ENCODE assay signal across 8 cellular contexts in the genomic region with DNA sequence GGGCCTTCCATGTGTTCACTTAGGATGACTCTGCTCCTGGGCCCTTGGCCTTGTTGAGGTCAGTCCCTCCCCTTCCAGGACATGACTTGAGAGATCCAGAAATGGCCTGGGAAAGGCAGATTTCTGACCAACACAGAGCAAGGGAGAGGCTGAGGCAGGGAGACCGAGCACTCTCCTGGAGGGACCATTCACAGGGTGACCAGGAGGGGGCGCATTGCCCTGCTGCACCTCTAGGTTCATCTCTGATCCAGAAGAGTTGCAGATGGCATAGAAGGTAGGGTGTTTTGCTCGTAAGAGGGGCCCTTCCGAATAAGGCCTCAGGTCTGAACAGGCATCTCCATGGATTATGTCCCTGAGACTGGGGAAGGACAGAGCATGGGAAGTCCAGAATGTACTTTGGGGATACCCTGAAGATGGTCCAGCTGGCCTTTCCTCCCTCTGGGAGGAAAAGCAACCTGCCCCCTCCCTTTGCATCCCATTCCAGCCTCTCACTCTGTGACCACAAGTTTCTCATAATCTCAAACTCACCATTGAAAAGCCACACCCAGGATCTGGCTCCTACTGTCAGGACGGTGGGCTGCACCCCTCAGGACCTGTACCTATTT. TPM values are rescaled to one million over a fixed set of nuclear protein-coding genes. Genes with fewer than 3 reads are reported as not detected.
A peak's percentile ranks its signal among the peaks of the same experiment; 100 is the strongest.
DNase-seq lines count a peak whose midpoint lies in the region; ATAC-seq and TF ChIP-seq lines count a peak whose summit lies in the region.

No MANE protein-coding gene starts in this region.

- CTCF ChIA-PET in Caco-2 (lab: Charles Lee), result no interaction called here
- CTCF ChIA-PET in activated CD8-positive, alpha-beta T cell treated with anti-CD3 and anti-CD28 coated beads for 36 hours (lab: Charles Lee), result interaction anchor here (0.6 to 5.8 kb wide), 17 partner anchors 11 to 300 kb away, joined by 3 to 62 read pairs (median 4); no protein-coding TSS in a partner anchor

- peak; percentile 79 for ATAC-seq in activated CD8-positive, alpha-beta T cell treated with anti-CD3 and anti-CD28 coated beads for 36 hours
- no peak for ATAC-seq in HG02610 (IDR thresholded peaks at IDR 0.05; ENCODE audit: unreplicated experiment)

- H3K36me3 ChIP-seq in Caco-2 (ENCODE audit: control insufficient read depth, insufficient read depth, low read length) (no peaks in the 10 kb centered on the region), left ventricle myocardium inferior (no peaks in the 10 kb centered on the region)

- POLR2A ChIA-PET in Caco-2 (lab: Charles Lee), result no interaction called here
- POLR2A ChIA-PET in activated CD8-positive, alpha-beta T cell treated with anti-CD3 and anti-CD28 coated beads for 36 hours (lab: Charles Lee), result interaction anchor here (1.2 kb wide), 1 partner anchor 10 kb away, joined by 3 read pairs; no protein-coding TSS in a partner anchor

- peaks cover 6% of the 10 kb centered on the region for H3K27me3 Mint-ChIP-seq in Caco-2 (ENCODE audit: insufficient read depth, unreplicated experiment)
- peaks cover 24% of the 10 kb centered on the region for H3K27me3 Mint-ChIP-seq in activated CD8-positive, alpha-beta T cell treated with anti-CD3 and anti-CD28 coated beads for 36 hours

- H3K27me3 ChIP-seq in Caco-2 (replicated peaks; ENCODE audit: control insufficient read depth, insufficient read depth, low read length), result peaks cover 2% of the 10 kb centered on the region
- H3K27me3 ChIP-seq in left ventricle myocardium inferior (ENCODE audit: low read depth), result peaks cover 20% of the 10 kb centered on the region

- H3K4me1 ChIP-seq in Caco-2, result no peaks in the 10 kb centered on the region
- H3K4me1 ChIP-seq in left ventricle myocardium inferior, result peaks cover 7% of the 10 kb centered on the region

- peaks cover 1% of the 10 kb centered on the region for H3K4me1 Mint-ChIP-seq in Caco-2 (ENCODE audit: low read depth, unreplicated experiment)
- H3K4me1 Mint-ChIP-seq in activated CD8-positive, alpha-beta T cell treated with anti-CD3 and anti-CD28 coated beads for 36 hours (ENCODE audit: low read depth), result no peaks in the 10 kb centered on the region

- no peak overlapping the region for H3K4me3 Mint-ChIP-seq in Caco-2 (ENCODE audit: unreplicated experiment)
- H3K4me3 Mint-ChIP-seq in activated CD8-positive, alpha-beta T cell treated with anti-CD3 and anti-CD28 coated beads for 36 hours, result no peak overlapping the region

- peak; percentile 40 to 54 for TF ChIP-seq CTCF in Caco-2 (IDR thresholded peaks at IDR 0.05; ENCODE audit: insufficient read depth in 1 of 2, low read depth in 1 of 2, low read length in 1 of 2, severe bottlenecking in 1 of 2, unreplicated experiment in 1 of 2)
- peak; percentile 82 for TF ChIP-seq CTCF in HFF-Myc (IDR thresholded peaks at IDR 0.05; ENCODE audit: low read depth, low read length, missing control alignments)
- peak; percentile 76 for TF ChIP-seq CTCF in activated CD8-positive, alpha-beta T cell treated with anti-CD3 and anti-CD28 coated beads for 36 hours (IDR thresholded peaks at IDR 0.05)
- TF ChIP-seq CTCF in left ventricle myocardium inferior (IDR thresholded peaks at IDR 0.05; ENCODE audit: borderline replicate concordance), result peak; percentile 64

- DNase-seq in Caco-2 (peak in 1 of 2 experiments; percentile 31), HFF-Myc (ENCODE audit: extremely low read depth, low read depth) (no peak), left ventricle myocardium inferior (no peak), stromal cell of bone marrow (ENCODE audit: low read depth) (peak; percentile 9), SK-N-DZ (ENCODE audit: low spot score) (no peak), NCI-H1105 treated with DMSO at 0.1 percent for 48 hours (lab: John Stamatoyannopoulos, UW) (no peak)
- peak; percentile 68 for DNase-seq in activated CD8-positive, alpha-beta T cell treated with anti-CD3 and anti-CD28 coated beads for 36 hours

- no peaks in the 10 kb centered on the region for H3K9me3 ChIP-seq in Caco-2
- no peaks in the 10 kb centered on the region for H3K9me3 ChIP-seq in left ventricle myocardium inferior (replicated peaks)

- H3K36me3 Mint-ChIP-seq in Caco-2 (ENCODE audit: insufficient read depth, unreplicated experiment), result no peaks in the 10 kb centered on the region
- no peaks in the 10 kb centered on the region for H3K36me3 Mint-ChIP-seq in activated CD8-positive, alpha-beta T cell treated with anti-CD3 and anti-CD28 coated beads for 36 hours (ENCODE audit: low read depth)

- intact Hi-C loops in Caco-2 (cut with micrococcal nuclease; ENCODE audit: unreplicated experiment) (loop anchor here (5.0 to 10.0 kb wide), 2 partner anchors 102 to 135 kb away; a partner anchor contains a TSS), left ventricle myocardium inferior (cut with micrococcal nuclease) (loop anchor here (5.0 to 10.0 kb wide), 3 partner anchors 138 to 270 kb away; no protein-coding TSS in a partner anchor)
- intact Hi-C loops in activated CD8-positive, alpha-beta T cell treated with anti-CD3 and anti-CD28 coated beads for 36 hours (cut with micrococcal nuclease), result loop anchor here (5.0 to 10.0 kb wide), 2 partner anchors 112 to 225 kb away; a partner anchor contains a TSS

- H3K4me3 ChIP-seq in Caco-2 (ENCODE audit: low read depth, low read length), result no peak overlapping the region
- no peak overlapping the region for H3K4me3 ChIP-seq in HFF-Myc (replicated peaks; ENCODE audit: low read depth, low read length)
- no peak overlapping the region for H3K4me3 ChIP-seq in left ventricle myocardium inferior

- no peak overlapping the region for H3K27ac Mint-ChIP-seq in Caco-2 (ENCODE audit: unreplicated experiment)
- no peak overlapping the region for H3K27ac Mint-ChIP-seq in activated CD8-positive, alpha-beta T cell treated with anti-CD3 and anti-CD28 coated beads for 36 hours

- H3K9me3 Mint-ChIP-seq in Caco-2 (ENCODE audit: unreplicated experiment), result no peaks in the 10 kb centered on the region
- H3K9me3 Mint-ChIP-seq in activated CD8-positive, alpha-beta T cell treated with anti-CD3 and anti-CD28 coated beads for 36 hours, result no peaks in the 10 kb centered on the region

- H3K27ac ChIP-seq in left ventricle myocardium inferior (replicated peaks), result no peak overlapping the region

- BruUV-seq in Caco-2 (replicated peaks; lab: Mats Ljungman, UMichigan), result no TSS peak

RNA-seq across cellular contexts. Expression of a gene that starts 6.6 kb away (rescaled TPM):
- total RNA-seq in Caco-2 (2022) (not detected in 2 replicates), left ventricle myocardium inferior (0.44 TPM)
- total RNA-seq in activated CD8-positive, alpha-beta T cell treated with anti-CD3 and anti-CD28 coated beads for 36 hours, result not detected
- not detected in 2 replicates for polyA plus RNA-seq in SK-N-DZ (2014; cell fraction: cytosol; rRNA removed)
- polyA plus RNA-seq in SK-N-DZ (2014; cell fraction: nucleus; rRNA removed), result not detected in 2 replicates

Comparison
In these comparisons a context has a peak if more than half of its experiments do, and no peak if none do; other contexts are left out.
1. DNase-seq: peak in activated CD8-positive, alpha-beta T cell treated with anti-CD3 and anti-CD28 coated beads for 36 hours (single experiment) and stromal cell of bone marrow (single experiment); none in HFF-Myc (single experiment), left ventricle myocardium inferior (single experiment), SK-N-DZ (single experiment) and NCI-H1105 treated with DMSO at 0.1 percent for 48 hours (single experiment).
2. Peak in every context shown above with its lines, with median percentiles within 50 percentile points of each other: CTCF ChIP-seq.